Comparison of ENCODE assay signal across 24 cellular contexts in the genomic region with DNA sequence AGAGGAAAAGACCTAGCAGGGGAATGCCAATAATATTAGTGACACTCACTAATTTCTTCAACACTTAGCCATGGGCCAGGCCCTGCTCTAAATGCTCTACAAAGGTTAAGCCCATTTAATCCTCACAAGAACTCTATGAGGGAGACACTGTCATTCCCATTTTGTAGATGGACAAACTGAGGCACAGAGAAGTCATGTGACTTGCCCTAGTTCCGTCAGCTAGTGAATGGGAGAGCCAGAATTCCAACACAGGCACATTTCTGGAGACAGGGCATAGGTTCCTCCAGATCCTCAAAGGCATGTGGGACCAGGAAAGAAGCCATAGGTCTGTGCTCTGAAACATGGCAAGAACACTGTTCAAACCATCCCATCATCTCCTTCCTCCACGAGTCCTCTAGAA. TPM values are rescaled to one million over a fixed set of nuclear protein-coding genes. Genes with fewer than 3 reads are reported as not detected.
DNase-seq lines count a peak whose midpoint lies in the region; ATAC-seq, FAIRE-seq and TF ChIP-seq lines count a peak whose summit lies in the region.
"Had no signal": no experiment of that assay in that cellular context is flagged by ENCODE, and none has a peak within 500 bp of the region (broad histone marks: within the 10 kb centered on the region; RNA-seq: fewer than 3 reads in every experiment).

No MANE protein-coding gene starts in this region.

- H3K27ac ChIP-seq in GM23248 (peak overlapping the region; percentile 70; the same call in 1 of the 2 replicates), K562 (ENCODE audit: extremely low read depth, low read depth, low read length) (no peak overlapping the region), sigmoid colon (no peak overlapping the region)
- H3K27ac ChIP-seq: adrenal gland, body of pancreas, SK-N-MC had no signal

- no peak overlapping the region for H3K27ac Mint-ChIP-seq in activated T-cell treated with anti-CD3 and anti-CD28 coated beads, Interleukin-2, amount 50 U/mL, for 24 hours
- H3K27ac Mint-ChIP-seq: B cell; stimulated activated naive CD8-positive, alpha-beta T cell treated with anti-CD3 and anti-CD28 coated beads, Interleukin-15, amount 100 ng/mL, for 72 hours had no signal

- peak; percentile 14 for DNase-seq in activated T-cell treated with anti-CD3 and anti-CD28 coated beads, Interleukin-2, amount 50 U/mL, for 24 hours
- DNase-seq in activated T-cell treated with anti-CD3 and anti-CD28 coated beads for 4 hours (no peak), GM23248 (no peak), K562 (ENCODE audit: extremely low read depth in 1 of 4, low spot score in 3 of 4) (no peak), sigmoid colon (peak; percentile 4), NCI-H510A treated with DMSO at 0.1 percent for 48 hours (lab: John Stamatoyannopoulos, UW) (no peak), HT-29 (ENCODE audit: low spot score) (no peak)
- DNase-seq: activated CD4-positive, alpha-beta T cell treated with anti-CD3 and anti-CD28 coated beads, Interleukin-2, amount 50 U/mL, for 4 hours; activated gamma-delta T cell treated with Interleukin-2 at 50 U/mL for 16 hours; adrenal gland; body of pancreas; COR-L47; naive B cell; NCI-H1436 treated with DMSO at 0.1 percent for 48 hours; NCI-H446 treated with DMSO at 0.1 percent for 48 hours; occipital lobe; stimulated activated CD4-positive, alpha-beta T cell treated with anti-CD3 and anti-CD28 coated beads, Interleukin-1b, Interleukin-23, amount 100 ng/mL, for 48 hours; stimulated activated CD8-positive, alpha-beta memory T cell treated with anti-CD3 and anti-CD28 coated beads, Interleukin-4, amount 100 ng/mL, for 48 hours; stimulated activated naive CD8-positive, alpha-beta T cell treated with anti-CD3 and anti-CD28 coated beads, Interleukin-15, amount 100 ng/mL, for 72 hours had no signal

- WGBS in GM23248 (ENCODE audit: low coverage in 1 of 2, low lambda C conversion rate in 2 of 2, missing lambda C conversion rate in 2 of 2), 2 experiments = 98 to 100% methylated on average over 2 of the region's 2 CpGs
- WGBS in K562 (ENCODE audit: insufficient coverage, low coverage, missing lambda C conversion rate) = 3% methylated on average over 2 of the region's 2 CpGs
- WGBS in sigmoid colon, 2 donors = 63 to 92% methylated on average over 2 of the region's 2 CpGs

- in situ Hi-C loops in GM23248 (cut with MboI) (no loop called here), K562 (cut with MboI) (loop anchor here (10.0 to 25.0 kb wide), 2 partner anchors 367 to 1330 kb away; a partner anchor contains a TSS)

- H3K9me3 ChIP-seq in GM23248 (ENCODE audit: low read depth) (no peaks in the 10 kb centered on the region), K562 (replicated peaks; ENCODE audit: control insufficient read depth, insufficient read depth, low read depth, low read length) (no peaks in the 10 kb centered on the region), sigmoid colon (no peaks in the 10 kb centered on the region)
- H3K9me3 ChIP-seq: adrenal gland, body of pancreas had no signal

- CTCF ChIA-PET in K562 (lab: Yijun Ruan, JAX; ENCODE audit: low intra/inter-chr PET ratio) = no interaction called here

- BruUV-seq in K562 (replicated peaks; lab: Mats Ljungman, UMichigan) = no TSS peak

- H3K4me1 Mint-ChIP-seq in activated T-cell treated with anti-CD3 and anti-CD28 coated beads, Interleukin-2, amount 50 U/mL, for 24 hours (ENCODE audit: low read depth) = peaks cover 30% of the 10 kb centered on the region

- no peaks in the 10 kb centered on the region for H3K36me3 ChIP-seq in GM23248 (ENCODE audit: low read depth)
- no peaks in the 10 kb centered on the region for H3K36me3 ChIP-seq in K562 (ENCODE audit: control insufficient read depth, insufficient read depth, low read length)
- no peaks in the 10 kb centered on the region for H3K36me3 ChIP-seq in sigmoid colon
- H3K36me3 ChIP-seq: adrenal gland had no signal

- intact Hi-C loops in K562 (cut with micrococcal nuclease) (no loop called here), sigmoid colon (cut with DNase I) (no loop called here)

- no peaks in the 10 kb centered on the region for H3K36me3 Mint-ChIP-seq in activated T-cell treated with anti-CD3 and anti-CD28 coated beads, Interleukin-2, amount 50 U/mL, for 24 hours (ENCODE audit: low read depth)
- H3K36me3 Mint-ChIP-seq: naive B cell had no signal

- no peaks in the 10 kb centered on the region for H3K27me3 ChIP-seq in GM23248 (replicated peaks; ENCODE audit: insufficient read depth)
- peaks cover 9 to 52% of the 10 kb centered on the region in 2 experiments; a peak in 3 of 5 replicates for H3K27me3 ChIP-seq in K562 (ENCODE audit: control insufficient read depth in 2 of 2, insufficient read depth in 2 of 2, low read length in 2 of 2)
- no peaks in the 10 kb centered on the region for H3K27me3 ChIP-seq in sigmoid colon
- H3K27me3 ChIP-seq: adrenal gland, body of pancreas had no signal

- no peak overlapping the region for H3K9ac ChIP-seq in GM23248
- H3K9ac ChIP-seq in K562 (ENCODE audit: insufficient read depth in 1 of 2, low read depth in 2 of 2, low read length in 2 of 2) = no peak overlapping the region

- FAIRE-seq in K562 (lab: Jason Lieb, UNC) = no peak

- H3K79me2 ChIP-seq in GM23248 (ENCODE audit: insufficient read depth) = no peaks in the 10 kb centered on the region
- no peaks in the 10 kb centered on the region for H3K79me2 ChIP-seq in K562 (ENCODE audit: control insufficient read depth, insufficient read depth, low read length)

- H3K27me3 Mint-ChIP-seq in activated T-cell treated with anti-CD3 and anti-CD28 coated beads, Interleukin-2, amount 50 U/mL, for 24 hours = no peaks in the 10 kb centered on the region
- H3K27me3 Mint-ChIP-seq: stimulated activated naive CD8-positive, alpha-beta T cell treated with anti-CD3 and anti-CD28 coated beads, Interleukin-15, amount 100 ng/mL, for 72 hours had no signal

- H3K4me2 ChIP-seq in GM23248 (ENCODE audit: unreplicated experiment) = no peak overlapping the region
- H3K4me2 ChIP-seq in K562 (ENCODE audit: insufficient read depth, low read length) = no peak overlapping the region

- H3K4me3 ChIP-seq in GM23248 (no peak overlapping the region), K562 (no peak overlapping the region), sigmoid colon (no peak overlapping the region)
- H3K4me3 ChIP-seq: adrenal gland, body of pancreas, SK-N-MC, skin epidermis had no signal

- TF ChIP-seq RAD21 in K562 (CRISPR knock-in tag; conservative IDR thresholded peaks at IDR 0.05 in 1 of 2, IDR thresholded peaks at IDR 0.05 in 1 of 2) = no peak

- no peaks in the 10 kb centered on the region for H4K20me1 ChIP-seq in GM23248 (ENCODE audit: insufficient read depth)
- peaks cover 5% of the 10 kb centered on the region; the same call in 1 of the 2 replicates for H4K20me1 ChIP-seq in K562 (replicated peaks; ENCODE audit: control insufficient read depth, insufficient read depth, low read length)

- no peaks in the 10 kb centered on the region for H3K9me2 ChIP-seq in GM23248 (ENCODE audit: insufficient read depth)

- H2AFZ ChIP-seq in GM23248 (no peak overlapping the region), K562 (ENCODE audit: low read depth, low read length) (no peak overlapping the region)

- POLR2A ChIA-PET in K562 (lab: Yijun Ruan, JAX) = interaction anchor here (0.6 to 0.7 kb wide), 2 partner anchors 202 to 274 kb away, joined by 3 read pairs; no protein-coding TSS in a partner anchor

- H3K9me1 ChIP-seq in K562 (ENCODE audit: control insufficient read depth, insufficient read depth, low read length) = peaks cover 2% of the 10 kb centered on the region

- no peak for TF ChIP-seq CTCF in K562 (IDR thresholded peaks at IDR 0.05 in 2 of 3, conservative IDR thresholded peaks at IDR 0.05 in 1 of 3; ENCODE audit: insufficient read depth in 2 of 3, low read depth in 1 of 3, low read length in 3 of 3)
- TF ChIP-seq CTCF in sigmoid colon (IDR thresholded peaks at IDR 0.05) = no peak

- no peak for ATAC-seq in K562
- ATAC-seq in activated CD4-positive, CD25-positive, alpha-beta regulatory T cell treated with anti-CD3 and anti-CD28 coated beads, Interleukin-2, amount 50 U/mL, for 24 hours = no peak
- ATAC-seq: body of pancreas; left lobe of liver; stimulated activated naive CD8-positive, alpha-beta T cell treated with anti-CD3 and anti-CD28 coated beads, Interleukin-15, amount 100 ng/mL, for 72 hours had no signal

- H3K4me1 ChIP-seq in GM23248 (ENCODE audit: insufficient read depth) = peaks cover 52% of the 10 kb centered on the region
- peaks cover 0 to 6% of the 10 kb centered on the region in 2 experiments; a peak in 1 of 5 replicates for H3K4me1 ChIP-seq in K562 (replicated peaks in 1 of 2; ENCODE audit: control insufficient read depth in 2 of 2, insufficient read depth in 2 of 2, low read length in 2 of 2)
- peaks cover 0 to under 1% (median 0%) of the 10 kb centered on the region in 4 donors for H3K4me1 ChIP-seq in sigmoid colon
- H3K4me1 ChIP-seq: adrenal gland, body of pancreas had no signal

- TF ChIP-seq POLR2A in K562 (conservative IDR thresholded peaks at IDR 0.05) (no peak), sigmoid colon (IDR thresholded peaks at IDR 0.05) (no peak)

- no peaks in the 10 kb centered on the region for H3K9me3 Mint-ChIP-seq in activated T-cell treated with anti-CD3 and anti-CD28 coated beads, Interleukin-2, amount 50 U/mL, for 24 hours
- H3K9me3 Mint-ChIP-seq: naive B cell; stimulated activated naive CD8-positive, alpha-beta T cell treated with anti-CD3 and anti-CD28 coated beads, Interleukin-15, amount 100 ng/mL, for 72 hours had no signal

- H3K4me3 Mint-ChIP-seq in activated T-cell treated with anti-CD3 and anti-CD28 coated beads, Interleukin-2, amount 50 U/mL, for 24 hours = no peak overlapping the region
- H3K4me3 Mint-ChIP-seq: B cell; naive B cell; stimulated activated naive CD8-positive, alpha-beta T cell treated with anti-CD3 and anti-CD28 coated beads, Interleukin-15, amount 100 ng/mL, for 72 hours had no signal

- peaks cover 29% of the 10 kb centered on the region for H3F3A ChIP-seq in GM23248 (ENCODE audit: insufficient read depth)

- TF ChIP-seq EP300 in K562 (IDR thresholded peaks at IDR 0.05; ENCODE audit: low read length) (no peak), sigmoid colon (IDR thresholded peaks at IDR 0.05) (no peak)

RNA-seq across cellular contexts. Expression of a gene that starts 31.5 kb away (rescaled TPM):
- 534 and 540 TPM in 2 replicates for total RNA-seq in GM23248 (2014; rRNA removed; shearing (Covaris generic))
- polyA plus RNA-seq in GM23248 (2016; fragmentation: Nextera tagmentation; extraction: Ambion mirVana) = 396 and 401 TPM in 2 replicates
- not detected in 2 replicates for total RNA-seq in K562 (2011; cell fraction: chromatin; rRNA removed; ENCODE audit: low replicate concordance)
- total RNA-seq in K562 (2011; cell fraction: nucleolus; rRNA removed) = 0.33 TPM in 1 of 2 replicates, not detected in the other
- total RNA-seq in K562 (2011; cell fraction: nucleoplasm; rRNA removed) = not detected in 2 replicates
- total RNA-seq in K562 (2014; rRNA removed) = 0.14 and 0.61 TPM in 2 replicates
- not detected in 2 replicates for total RNA-seq in K562 (2014; rRNA removed; fragmentation: Illumina TruSeq; extraction: Trizol)
- total RNA-seq in K562 (2015; rRNA removed; fragmentation: Illumina TruSeq; extraction: Trizol) = not detected in 2 replicates
- total RNA-seq in K562 (2021) = not detected in 2 replicates
- 0.16 TPM in 1 of 2 replicates, not detected in the other for polyA plus RNA-seq in K562 (2011; rRNA removed)
- 0.66 TPM in 1 of 2 replicates, not detected in the other for polyA plus RNA-seq in K562 (2011; cell fraction: cytosol; rRNA removed)
- 0.30 and 0.45 TPM in 2 replicates for polyA plus RNA-seq in K562 (2011; cell fraction: nucleus; rRNA removed)
- 0.18 and 1.5 TPM in 2 replicates for polyA plus RNA-seq in K562 (2012)
- polyA plus RNA-seq in K562 (2014; fragmentation: Illumina TruSeq; extraction: Trizol) = not detected in 2 replicates
- polyA plus RNA-seq in K562 (2014; fragmentation: Nextera tagmentation; extraction: Ambion mirVana) = not detected
- not detected in 2 replicates for polyA plus RNA-seq in K562 (2014; rRNA removed)
- polyA minus RNA-seq in K562 (2011; rRNA and poly(A)+ RNA removed) = not detected in 2 replicates
- polyA minus RNA-seq in K562 (2011; cell fraction: cytosol; rRNA and poly(A)+ RNA removed) = not detected in 2 replicates
- not detected in 2 replicates for polyA minus RNA-seq in K562 (2011; cell fraction: nucleus; rRNA and poly(A)+ RNA removed)
- 10 to 100 TPM in 3 of 4 donors, 1 to 10 TPM in 1; 7.6 to 27.7 (median 14.6) TPM for total RNA-seq in sigmoid colon
- polyA plus RNA-seq in sigmoid colon = 1 to 10 TPM in 2 of 3 donors, not detected in 1; 3.0 to 7.4 TPM
- 20.0 and 26.1 TPM in 2 replicates for total RNA-seq in HT-29 (2014; rRNA removed; shearing (Covaris generic))

RNA-seq across cellular contexts. Expression of a gene that starts 34.3 kb away (rescaled TPM):
- total RNA-seq in GM23248 (2014; rRNA removed; shearing (Covaris generic)) = 27.8 and 43.9 TPM in 2 replicates
- polyA plus RNA-seq in GM23248 (2016; fragmentation: Nextera tagmentation; extraction: Ambion mirVana) (26.9 and 27.2 TPM in 2 replicates), K562 (2011; rRNA removed) (4.9 and 7.1 TPM in 2 replicates), K562 (2014; fragmentation: Illumina TruSeq; extraction: Trizol) (3.5 and 5.2 TPM in 2 replicates), K562 (2014; fragmentation: Nextera tagmentation; extraction: Ambion mirVana) (under 1 TPM; 0.25 to 0.53 TPM), K562 (2014; rRNA removed) (6.9 and 8.9 TPM in 2 replicates), sigmoid colon (10 to 100 TPM in 1 of 3 donors, 1 to 10 TPM in 2; 3.5 to 18.5 (median 4.2) TPM)
- 10.7 and 18.8 TPM in 2 replicates for total RNA-seq in K562 (2011; cell fraction: chromatin; rRNA removed; ENCODE audit: low replicate concordance)
- total RNA-seq in K562 (2011; cell fraction: nucleolus; rRNA removed) = 18.3 and 19.3 TPM in 2 replicates
- 14.7 and 18.3 TPM in 2 replicates for total RNA-seq in K562 (2011; cell fraction: nucleoplasm; rRNA removed)
- total RNA-seq in K562 (2014; rRNA removed) (9.7 and 9.9 TPM in 2 replicates), K562 (2014; rRNA removed; fragmentation: Illumina TruSeq; extraction: Trizol) (1.2 and 2.1 TPM in 2 replicates), K562 (2015; rRNA removed; fragmentation: Illumina TruSeq; extraction: Trizol) (4.6 and 5.3 TPM in 2 replicates), K562 (2021) (9.6 and 10.3 TPM in 2 replicates), sigmoid colon (10 to 100 TPM in 3 of 4 donors, 1 to 10 TPM in 1; 10.0 to 17.8 (median 13.8) TPM)
- polyA plus RNA-seq in K562 (2011; cell fraction: cytosol; rRNA removed) = 8.1 and 16.7 TPM in 2 replicates
- polyA plus RNA-seq in K562 (2011; cell fraction: nucleus; rRNA removed) = 14.1 and 18.4 TPM in 2 replicates
- 5.9 and 11.3 TPM in 2 replicates for polyA plus RNA-seq in K562 (2012)
- polyA minus RNA-seq in K562 (2011; rRNA and poly(A)+ RNA removed) = 2.9 and 3.5 TPM in 2 replicates
- polyA minus RNA-seq in K562 (2011; cell fraction: cytosol; rRNA and poly(A)+ RNA removed) = 2.7 and 5.1 TPM in 2 replicates
- polyA minus RNA-seq in K562 (2011; cell fraction: nucleus; rRNA and poly(A)+ RNA removed) = 5.9 and 7.2 TPM in 2 replicates
- 13.3 and 23.5 TPM in 2 replicates for total RNA-seq in HT-29 (2014; rRNA removed; shearing (Covaris generic))

RNA-seq across cellular contexts. Expression of a gene that starts 36.7 kb away (rescaled TPM):
- 55.3 and 74.7 TPM in 2 replicates for total RNA-seq in GM23248 (2014; rRNA removed; shearing (Covaris generic))
- polyA plus RNA-seq in GM23248 (2016; fragmentation: Nextera tagmentation; extraction: Ambion mirVana) = 52.9 and 58.0 TPM in 2 replicates
- 30.2 and 56.1 TPM in 2 replicates for total RNA-seq in K562 (2011; cell fraction: chromatin; rRNA removed; ENCODE audit: low replicate concordance)
- total RNA-seq in K562 (2011; cell fraction: nucleolus; rRNA removed) = 36.8 and 39.2 TPM in 2 replicates
- 35.0 and 53.2 TPM in 2 replicates for total RNA-seq in K562 (2011; cell fraction: nucleoplasm; rRNA removed)
- total RNA-seq in K562 (2014; rRNA removed) = 14.4 and 20.2 TPM in 2 replicates
- 6.0 and 6.6 TPM in 2 replicates for total RNA-seq in K562 (2014; rRNA removed; fragmentation: Illumina TruSeq; extraction: Trizol)
- total RNA-seq in K562 (2015; rRNA removed; fragmentation: Illumina TruSeq; extraction: Trizol) = 9.7 and 10.1 TPM in 2 replicates
- 44.4 and 50.7 TPM in 2 replicates for total RNA-seq in K562 (2021)
- polyA plus RNA-seq in K562 (2011; rRNA removed) = 6.6 and 11.3 TPM in 2 replicates
- 10.6 and 17.0 TPM in 2 replicates for polyA plus RNA-seq in K562 (2011; cell fraction: cytosol; rRNA removed)
- polyA plus RNA-seq in K562 (2011; cell fraction: nucleus; rRNA removed) = 22.7 and 36.6 TPM in 2 replicates
- 33.2 and 45.0 TPM in 2 replicates for polyA plus RNA-seq in K562 (2012)
- 20.7 and 28.3 TPM in 2 replicates for polyA plus RNA-seq in K562 (2014; fragmentation: Illumina TruSeq; extraction: Trizol)
- 1 to 10 TPM; 5.0 to 5.4 TPM for polyA plus RNA-seq in K562 (2014; fragmentation: Nextera tagmentation; extraction: Ambion mirVana)
- polyA plus RNA-seq in K562 (2014; rRNA removed) = 14.0 and 16.2 TPM in 2 replicates
- 8.2 and 9.8 TPM in 2 replicates for polyA minus RNA-seq in K562 (2011; rRNA and poly(A)+ RNA removed)
- polyA minus RNA-seq in K562 (2011; cell fraction: cytosol; rRNA and poly(A)+ RNA removed) = 31.2 and 50.2 TPM in 2 replicates
- 12.3 and 12.9 TPM in 2 replicates for polyA minus RNA-seq in K562 (2011; cell fraction: nucleus; rRNA and poly(A)+ RNA removed)
- total RNA-seq in sigmoid colon = 100 to 1,000 TPM in 1 of 4 donors, 10 to 100 TPM in 3; 43.3 to 129 (median 60.0) TPM
- polyA plus RNA-seq in sigmoid colon = 10 to 100 TPM in 1 of 3 donors, 1 to 10 TPM in 2; 9.6 to 36.4 (median 9.7) TPM
- 36.9 and 47.2 TPM in 2 replicates for total RNA-seq in HT-29 (2014; rRNA removed; shearing (Covaris generic))

Comparison
In these comparisons a context has a peak if more than half of its experiments do, and no peak if none do; other contexts are left out.
1. DNase-seq: peak in activated T-cell treated with anti-CD3 and anti-CD28 coated beads, Interleukin-2, amount 50 U/mL, for 24 hours (single experiment) and sigmoid colon (single experiment); none in activated T-cell treated with anti-CD3 and anti-CD28 coated beads for 4 hours (single experiment), GM23248 (single experiment), K562 (0 of 4), NCI-H510A treated with DMSO at 0.1 percent for 48 hours (single experiment) and HT-29 (single experiment).
2. RNA of a gene that starts 31.5 kb away (total RNA-seq): 534 to 540 TPM in GM23248; 20.0 to 26.1 TPM in HT-29, 7.6 to 27.7 TPM in sigmoid colon and 0.14 to 0.61 TPM in K562; every median in the first group is over 10 times any median in the second.